19 cellular contexts compared by ENCODE assay signal in the genomic region with DNA sequence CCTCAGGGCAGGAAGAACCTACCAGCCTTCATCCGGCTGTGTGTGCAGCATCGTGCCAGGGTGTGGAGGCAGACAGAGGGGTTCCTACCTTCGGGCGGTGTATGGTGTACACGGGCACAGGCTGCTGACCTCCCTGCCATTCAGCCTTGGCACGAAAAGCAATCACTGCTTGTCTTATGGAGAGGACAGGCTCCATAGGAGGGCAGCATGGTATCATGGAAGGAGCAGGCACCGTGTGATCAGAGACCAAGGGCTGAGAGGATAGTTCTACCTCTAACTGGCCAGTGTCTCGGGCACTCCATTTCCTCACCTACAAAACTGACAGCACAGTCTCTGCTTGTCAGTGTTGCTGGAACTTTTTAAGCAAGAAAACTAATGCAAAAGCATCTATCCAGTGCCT. TPM values are rescaled to one million over a fixed set of nuclear protein-coding genes. Genes with fewer than 3 reads are reported as not detected.
DNase-seq lines count a peak whose midpoint lies in the region; ATAC-seq, FAIRE-seq and TF ChIP-seq lines count a peak whose summit lies in the region.
"Had no signal": no experiment of that assay in that cellular context is flagged by ENCODE, and none has a peak within 500 bp of the region (broad histone marks: within the 10 kb centered on the region; RNA-seq: fewer than 3 reads in every experiment).

No MANE protein-coding gene starts in this region.

- peak overlapping the region; percentile 62 for H3K4me3 Mint-ChIP-seq in neural progenitor cell
- H3K4me3 Mint-ChIP-seq: CD4-positive, alpha-beta memory T cell had no signal

- H4K20me1 ChIP-seq in neural progenitor cell (ENCODE audit: low read depth): no peaks in the 10 kb centered on the region

- H3K27me3 ChIP-seq in heart left ventricle: no peaks in the 10 kb centered on the region
- no peaks in the 10 kb centered on the region for H3K27me3 ChIP-seq in dorsolateral prefrontal cortex
- no peaks in the 10 kb centered on the region for H3K27me3 ChIP-seq in neural progenitor cell
- no peaks in the 10 kb centered on the region for H3K27me3 ChIP-seq in aorta (ENCODE audit: control insufficient read depth in 1 of 2, insufficient read depth in 2 of 2, low read length in 1 of 2)
- H3K27me3 ChIP-seq: BLaER1 had no signal

- peak overlapping the region; percentile 31 for H3K4me2 ChIP-seq in neural progenitor cell
- H3K4me2 ChIP-seq: BLaER1 had no signal

- peaks cover 0 to 27% (median 9%) of the 10 kb centered on the region in 12 donors for H3K4me1 ChIP-seq in heart left ventricle
- H3K4me1 ChIP-seq in neural progenitor cell: peaks cover 9% of the 10 kb centered on the region
- H3K4me1 ChIP-seq in aorta (ENCODE audit: control insufficient read depth in 1 of 2, insufficient read depth in 2 of 2, low read length in 2 of 2): peaks cover 7 to 9% of the 10 kb centered on the region in 2 donors
- H3K4me1 ChIP-seq: BLaER1 had no signal

- no peak for TF ChIP-seq POLR2A in heart left ventricle (IDR thresholded peaks at IDR 0.05)

- H3K27me3 Mint-ChIP-seq in neural progenitor cell (ENCODE audit: insufficient read depth, low read depth): peaks cover 7% of the 10 kb centered on the region
- H3K27me3 Mint-ChIP-seq: CD4-positive, alpha-beta memory T cell had no signal

- no peaks in the 10 kb centered on the region for H3K9me3 ChIP-seq in heart left ventricle
- H3K9me3 ChIP-seq in neural progenitor cell (ENCODE audit: low read depth): no peaks in the 10 kb centered on the region
- no peaks in the 10 kb centered on the region for H3K9me3 ChIP-seq in aorta (ENCODE audit: control insufficient read depth, low read length)

- DNase-seq in heart left ventricle (peak in 1 of 5 donors; percentile 21), Right ventricle myocardium inferior (ENCODE audit: missing footprints) (no peak), dorsolateral prefrontal cortex (peak in 2 of 10 donors; percentile 48 to 64), neural progenitor cell (ENCODE audit: low spot score) (no peak), aorta (no peak), D721Med (ENCODE audit: insufficient read length, low spot score) (no peak), NCI-H69 (lab: John Stamatoyannopoulos, UW) (no peak)
- DNase-seq: CD4-positive, alpha-beta memory T cell; EL; NCI-H1105; NCI-H1694 treated with DMSO at 0.1 percent for 48 hours; NCI-H226; NCI-H524; SIG-M5 had no signal

- H3K27ac ChIP-seq in heart left ventricle (no peak overlapping the region), dorsolateral prefrontal cortex (peak overlapping the region in 53 of 59 donors; percentile 1 to 80 (median 68)), neural progenitor cell (no peak overlapping the region), aorta (ENCODE audit: low read depth in 1 of 2, low read length in 2 of 2) (no peak overlapping the region)
- H3K27ac ChIP-seq: BLaER1 had no signal

- TF ChIP-seq CTCF in heart left ventricle (IDR thresholded peaks at IDR 0.05) (no peak), dorsolateral prefrontal cortex (IDR thresholded peaks at IDR 0.05 in 54 of 56, conservative IDR thresholded peaks at IDR 0.05 in 2 of 56; ENCODE audit: low read depth in 1 of 56, partially characterized antibody in 56 of 56) (peak in 29 of 56 donors; percentile 8 to 60 (median 33)), neural progenitor cell (IDR thresholded peaks at IDR 0.05) (no peak), D721Med (IDR thresholded peaks at IDR 0.05; ENCODE audit: insufficient read depth, missing control alignments) (no peak)

- peaks cover 40% of the 10 kb centered on the region for H3K4me1 Mint-ChIP-seq in neural progenitor cell

- no peak for FAIRE-seq in D721Med (lab: Jason Lieb, UNC)
- FAIRE-seq: A204.1, GM12891, GM18507, H54 had no signal

- no peak overlapping the region for H3K9ac ChIP-seq in neural progenitor cell
- H3K9ac ChIP-seq: BLaER1 had no signal

- no peak overlapping the region for H2AFZ ChIP-seq in neural progenitor cell (replicated peaks)

- WGBS in heart left ventricle, 4 donors: 68 to 90% (median 88%) methylated on average over 8 of the region's 8 CpGs
- WGBS in aorta, 2 donors: 33% methylated on average over 8 of the region's 8 CpGs

- H3K9me3 Mint-ChIP-seq in neural progenitor cell: no peaks in the 10 kb centered on the region

- H3K36me3 ChIP-seq in heart left ventricle: no peaks in the 10 kb centered on the region
- H3K36me3 ChIP-seq in neural progenitor cell: no peaks in the 10 kb centered on the region
- H3K36me3 ChIP-seq in aorta (ENCODE audit: control insufficient read depth in 1 of 2, insufficient read depth in 2 of 2, low read length in 1 of 2): no peaks in the 10 kb centered on the region

- peak overlapping the region; percentile 38 for H3K27ac Mint-ChIP-seq in neural progenitor cell
- H3K27ac Mint-ChIP-seq: CD4-positive, alpha-beta memory T cell had no signal

- H3F3A ChIP-seq in neural progenitor cell (ENCODE audit: low read depth): no peaks in the 10 kb centered on the region

- no peaks in the 10 kb centered on the region for H3K79me2 ChIP-seq in neural progenitor cell (ENCODE audit: low read depth)

- ATAC-seq in heart left ventricle (peak; percentile 42 to 56 (median 42)), Right ventricle myocardium inferior (no peak), aorta (ENCODE audit: low FRiP score) (peak; percentile 30)

- intact Hi-C loops in heart left ventricle (cut with DNase I) (no loop called here), Right ventricle myocardium inferior (cut with DNase I) (no loop called here), dorsolateral prefrontal cortex (cut with DNase I) (no loop called here), aorta (cut with DNase I) (loop anchor here (5.0 to 10.0 kb wide), 2 partner anchors 33 to 326 kb away; no protein-coding TSS in a partner anchor)

- peaks cover 2% of the 10 kb centered on the region for H3K36me3 Mint-ChIP-seq in neural progenitor cell

- H3K4me3 ChIP-seq in heart left ventricle (no peak overlapping the region), dorsolateral prefrontal cortex (no peak overlapping the region), neural progenitor cell (no peak overlapping the region), aorta (ENCODE audit: low read length in 2 of 2) (no peak overlapping the region)
- H3K4me3 ChIP-seq: BLaER1 had no signal

RNA-seq across cellular contexts. Expression of a gene that starts 22.4 kb away (rescaled TPM):
- total RNA-seq in heart left ventricle (10 to 100 TPM in 1 of 9 donors, 1 to 10 TPM in 8; 4.3 to 10.9 (median 7.9) TPM), Right ventricle myocardium inferior (5.0 TPM), dorsolateral prefrontal cortex (10 to 100 TPM; 39.9 to 86.0 (median 58.2) TPM), neural progenitor cell (ENCODE audit: low replicate concordance) (0.75 and 0.84 TPM in 2 replicates), aorta (10 to 100 TPM; 23.7 to 31.4 TPM)
- polyA plus RNA-seq in heart left ventricle (1 to 10 TPM; 2.7 to 9.5 TPM), aorta (10 to 100 TPM in 1 of 2 donors, 1 to 10 TPM in 1; 7.7 to 12.9 TPM)

Comparison
In these comparisons a context has a peak if more than half of its experiments do, and no peak if none do; other contexts are left out.
1. H3K27ac ChIP-seq: peak in dorsolateral prefrontal cortex (53 of 59); none in heart left ventricle (0 of 12), neural progenitor cell (single experiment) and aorta (0 of 2).
2. CTCF ChIP-seq: peak in dorsolateral prefrontal cortex (29 of 56); none in heart left ventricle (0 of 12), neural progenitor cell (single experiment) and D721Med (single experiment).
3. intact Hi-C loops: an anchor here in aorta (5.0 to 10.0 kb wide); none called in heart left ventricle, Right ventricle myocardium inferior and dorsolateral prefrontal cortex.